In genomic region chr3:30655187-30655812, GRCh38 we compare ENCODE assay signal across 8 cellular contexts. TPM values are rescaled to one million over a fixed set of nuclear protein-coding genes. Genes with fewer than 3 reads are reported as not detected.
DNase-seq lines count a peak whose midpoint lies in the region; ATAC-seq and FAIRE-seq lines count a peak whose summit lies in the region.

No MANE protein-coding gene starts in this region.

- FAIRE-seq in small intestine (lab: Jason Lieb, UNC): no peak

- WGBS in small intestine, 3 donors: 60 to 80% (median 77%) methylated on average over 5 of the region's 5 CpGs

- H3K4me3 ChIP-seq in small intestine (ENCODE audit: low read depth in 1 of 2, low read length in 2 of 2): no peak overlapping the region

- H3K36me3 Mint-ChIP-seq in activated T-cell treated with anti-CD3 and anti-CD28 coated beads, Interleukin-2, amount 50 U/mL, for 24 hours (ENCODE audit: low read depth): peaks cover 93% of the 10 kb centered on the region

- H3K36me3 ChIP-seq in small intestine (ENCODE audit: control insufficient read depth in 2 of 2, insufficient read depth in 2 of 2, low read length in 2 of 2): peaks cover 2 to 7% of the 10 kb centered on the region in 2 donors

- peak overlapping the region; percentile 42 to 86 for H3K27ac ChIP-seq in small intestine (ENCODE audit: low read depth in 1 of 2, low read length in 1 of 2)

- H3K4me3 Mint-ChIP-seq in activated T-cell treated with anti-CD3 and anti-CD28 coated beads, Interleukin-2, amount 50 U/mL, for 24 hours: peak overlapping the region; percentile 61

- ATAC-seq in HG02623 (IDR thresholded peaks at IDR 0.05; ENCODE audit: unreplicated experiment): no peak

- no peaks in the 10 kb centered on the region for H3K9me3 Mint-ChIP-seq in activated T-cell treated with anti-CD3 and anti-CD28 coated beads, Interleukin-2, amount 50 U/mL, for 24 hours

- H3K27ac Mint-ChIP-seq in activated T-cell treated with anti-CD3 and anti-CD28 coated beads, Interleukin-2, amount 50 U/mL, for 24 hours: peak overlapping the region; percentile 97

- no peak for DNase-seq in activated T-cell treated with anti-CD3 and anti-CD28 coated beads, Interleukin-2, amount 50 U/mL, for 24 hours
- DNase-seq in activated T-cell treated with anti-CD3 and anti-CD28 coated beads for 4 hours: no peak
- peak; percentile 3 for DNase-seq in NCI-H2029 (lab: John Stamatoyannopoulos, UW)
- peak; percentile 80 for DNase-seq in central memory CD4-positive, alpha-beta T cell
- peak; percentile 43 for DNase-seq in small intestine
- DNase-seq in superior temporal gyrus (ENCODE audit: extremely low spot score): no peak
- DNase-seq in posterior vena cava (ENCODE audit: low spot score): no peak

- H3K27me3 Mint-ChIP-seq in activated T-cell treated with anti-CD3 and anti-CD28 coated beads, Interleukin-2, amount 50 U/mL, for 24 hours: no peaks in the 10 kb centered on the region

- no peaks in the 10 kb centered on the region for H3K27me3 ChIP-seq in small intestine (ENCODE audit: control insufficient read depth in 2 of 2, insufficient read depth in 2 of 2, low read length in 2 of 2)

- intact Hi-C loops in posterior vena cava (cut with DNase I): no loop called here

- peaks cover 0 to 38% of the 10 kb centered on the region in 2 donors for H3K4me1 ChIP-seq in small intestine (ENCODE audit: control insufficient read depth in 2 of 2, insufficient read depth in 1 of 2, low read depth in 1 of 2, low read length in 1 of 2)

- H3K9me3 ChIP-seq in small intestine (ENCODE audit: control insufficient read depth, low read depth): no peaks in the 10 kb centered on the region

- peaks cover 98% of the 10 kb centered on the region for H3K4me1 Mint-ChIP-seq in activated T-cell treated with anti-CD3 and anti-CD28 coated beads, Interleukin-2, amount 50 U/mL, for 24 hours (ENCODE audit: low read depth)

RNA-seq across cellular contexts. Expression of gene TGFBR2, which starts 48.9 kb away (rescaled TPM):
- 10 to 100 TPM in 2 of 3 donors, 1 to 10 TPM in 1; 6.0 to 77.5 (median 13.5) TPM for polyA plus RNA-seq in small intestine
- total RNA-seq in posterior vena cava: 100 to 1,000 TPM; 243 to 291 TPM

Comparison
In these comparisons a context has a peak if more than half of its experiments do, and no peak if none do; other contexts are left out.
1. DNase-seq: peak in NCI-H2029 (single experiment), central memory CD4-positive, alpha-beta T cell (single experiment) and small intestine (single experiment); none in activated T-cell treated with anti-CD3 and anti-CD28 coated beads, Interleukin-2, amount 50 U/mL, for 24 hours (single experiment), activated T-cell treated with anti-CD3 and anti-CD28 coated beads for 4 hours (single experiment), superior temporal gyrus (single experiment) and posterior vena cava (single experiment).